In the genomic region with DNA sequence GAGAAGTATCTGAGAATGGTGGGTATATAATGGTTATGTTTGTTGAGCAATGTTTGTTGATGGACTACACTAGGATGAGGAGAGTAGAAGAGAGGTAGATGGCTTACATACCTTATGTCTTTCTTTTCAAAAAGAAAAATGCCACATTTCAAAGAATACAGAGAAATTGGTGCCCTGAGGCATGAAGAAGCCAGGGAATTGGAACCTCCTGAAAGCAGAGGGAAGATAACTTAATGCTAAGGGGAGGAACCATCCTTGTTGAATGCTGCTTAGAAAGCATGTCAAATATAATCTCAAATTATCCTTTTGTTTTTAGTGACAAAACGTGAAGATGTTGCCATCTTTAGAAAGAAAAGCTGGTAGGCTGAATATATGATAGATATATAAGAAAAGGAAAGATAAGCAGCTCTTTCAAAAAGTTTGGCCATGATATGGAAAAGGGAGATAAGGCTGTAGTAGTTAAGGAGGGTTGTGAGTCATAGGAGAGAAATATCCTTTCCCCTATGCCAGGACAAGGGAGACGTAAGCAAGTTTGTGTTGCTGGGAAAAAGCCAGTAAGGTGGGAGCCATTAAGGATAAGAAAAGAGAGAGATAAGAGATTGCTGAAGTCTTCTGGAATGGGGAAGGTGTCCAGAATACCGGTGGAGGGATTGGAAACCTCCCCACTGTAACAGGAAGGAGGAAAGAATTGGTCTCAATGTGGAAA, we compare ENCODE assay signal across 24 cellular contexts.
DNase-seq lines count a peak whose midpoint lies in the region; ATAC-seq and TF ChIP-seq lines count a peak whose summit lies in the region.
"Had no signal": no experiment of that assay in that cellular context is flagged by ENCODE, and none has a peak within 500 bp of the region (broad histone marks: within the 10 kb centered on the region; RNA-seq: fewer than 3 reads in every experiment).

No MANE protein-coding gene starts in this region.

- no peak for TF ChIP-seq CTCF in astrocyte of the spinal cord (IDR thresholded peaks at IDR 0.05; ENCODE audit: low read depth, low read length)
- TF ChIP-seq CTCF in fibroblast of the aortic adventitia (IDR thresholded peaks at IDR 0.05; ENCODE audit: insufficient read depth, low read length): no peak
- no peak for TF ChIP-seq CTCF in omental fat pad (IDR thresholded peaks at IDR 0.05)

- H3K27ac Mint-ChIP-seq in activated T-cell treated with anti-CD3 and anti-CD28 coated beads, Interleukin-2, amount 50 U/mL, for 72 hours: no peak overlapping the region
- H3K27ac Mint-ChIP-seq: brain; CD8-positive, alpha-beta T cell; mesothelial cell of epicardium; stimulated activated naive CD8-positive, alpha-beta T cell treated with anti-CD3 and anti-CD28 coated beads, Interleukin-15, amount 100 ng/mL, for 72 hours; T-helper 17 cell had no signal

- ATAC-seq in omental fat pad (ENCODE audit: low FRiP score): peak; percentile 85
- ATAC-seq in activated T-cell treated with anti-CD3 and anti-CD28 coated beads, Interleukin-2, amount 50 U/mL, for 72 hours (replicated peaks in 1 of 2): no peak
- ATAC-seq: activated CD4-positive, CD25-positive, alpha-beta regulatory T cell treated with anti-CD3 and anti-CD28 coated beads, Interleukin-2, amount 50 U/mL, for 24 hours; CD8-positive, alpha-beta T cell; right lobe of liver; stimulated activated naive CD8-positive, alpha-beta T cell treated with anti-CD3 and anti-CD28 coated beads, Interleukin-15, amount 100 ng/mL, for 72 hours; T-helper 17 cell had no signal

- no peaks in the 10 kb centered on the region for H3K36me3 Mint-ChIP-seq in activated T-cell treated with anti-CD3 and anti-CD28 coated beads, Interleukin-2, amount 50 U/mL, for 72 hours (ENCODE audit: insufficient read depth in 2 of 2)
- H3K36me3 Mint-ChIP-seq: brain; CD8-positive, alpha-beta T cell; mesothelial cell of epicardium had no signal

- H3K4me3 Mint-ChIP-seq in activated T-cell treated with anti-CD3 and anti-CD28 coated beads, Interleukin-2, amount 50 U/mL, for 72 hours: no peak overlapping the region
- H3K4me3 Mint-ChIP-seq: brain; CD8-positive, alpha-beta T cell; mesothelial cell of epicardium; stimulated activated naive CD8-positive, alpha-beta T cell treated with anti-CD3 and anti-CD28 coated beads, Interleukin-15, amount 100 ng/mL, for 72 hours; T-helper 17 cell had no signal

- H3K27ac ChIP-seq in substantia nigra (ENCODE audit: low read depth, low read length, poor library complexity, severe bottlenecking): no peak overlapping the region
- H3K27ac ChIP-seq: KMS-11, left ventricle myocardium inferior, PC-9, right lobe of liver, vagina had no signal

- in situ Hi-C loops in astrocyte of the spinal cord (cut with HindIII; ENCODE audit: low sequenced_read_pairs): no loop called here

- no peak overlapping the region for H3K4me3 ChIP-seq in astrocyte of the spinal cord (ENCODE audit: low read depth, low read length)
- no peak overlapping the region for H3K4me3 ChIP-seq in fibroblast of the aortic adventitia (ENCODE audit: low read depth, low read length)
- H3K4me3 ChIP-seq: left ventricle myocardium inferior, PC-9, right lobe of liver, vagina had no signal

- H3K4me1 Mint-ChIP-seq in activated T-cell treated with anti-CD3 and anti-CD28 coated beads, Interleukin-2, amount 50 U/mL, for 72 hours (ENCODE audit: low read depth): no peaks in the 10 kb centered on the region
- H3K4me1 Mint-ChIP-seq: brain; stimulated activated naive CD8-positive, alpha-beta T cell treated with anti-CD3 and anti-CD28 coated beads, Interleukin-15, amount 100 ng/mL, for 72 hours; T-helper 17 cell had no signal

- H3K27me3 Mint-ChIP-seq in activated T-cell treated with anti-CD3 and anti-CD28 coated beads, Interleukin-2, amount 50 U/mL, for 72 hours (ENCODE audit: low read depth): no peaks in the 10 kb centered on the region
- H3K27me3 Mint-ChIP-seq: brain had no signal

- H3K9me3 Mint-ChIP-seq in activated T-cell treated with anti-CD3 and anti-CD28 coated beads, Interleukin-2, amount 50 U/mL, for 72 hours: no peaks in the 10 kb centered on the region
- H3K9me3 Mint-ChIP-seq: brain; CD8-positive, alpha-beta T cell; mesothelial cell of epicardium; stimulated activated naive CD8-positive, alpha-beta T cell treated with anti-CD3 and anti-CD28 coated beads, Interleukin-15, amount 100 ng/mL, for 72 hours had no signal

- DNase-seq in ELR (ENCODE audit: low read depth) (peak; percentile 8), astrocyte of the spinal cord (ENCODE audit: low read depth, low spot score) (peak; percentile 8), fibroblast of the aortic adventitia (ENCODE audit: low read depth) (peak; percentile 83), omental fat pad (ENCODE audit: low spot score) (no peak), substantia nigra (lab: John Stamatoyannopoulos, UW) (no peak), NCI-H446 (lab: John Stamatoyannopoulos, UW) (no peak), NCI-H82 (lab: John Stamatoyannopoulos, UW) (no peak)
- no peak for DNase-seq in activated T-cell treated with anti-CD3 and anti-CD28 coated beads, Interleukin-2, amount 50 U/mL, for 72 hours
- DNase-seq: activated CD4-positive, alpha-beta T cell treated with anti-CD3 and anti-CD28 coated beads, Interleukin-2, amount 50 U/mL, for 4 hours; activated naive CD4-positive, alpha-beta T cell treated with Interleukin-2 at 50 U/mL for 16 hours; CD8-positive, alpha-beta T cell; DMS153; GDM1; left ventricle myocardium inferior; PC-9; right lobe of liver; stimulated activated CD8-positive, alpha-beta memory T cell treated with anti-CD3 and anti-CD28 coated beads, Interleukin-4, amount 100 ng/mL, for 48 hours; stimulated activated naive CD8-positive, alpha-beta T cell treated with anti-CD3 and anti-CD28 coated beads, Interleukin-15, amount 100 ng/mL, for 72 hours; T-helper 17 cell had no signal

Comparison
In these comparisons a context has a peak if more than half of its experiments do, and no peak if none do; other contexts are left out.
1. DNase-seq: peak in ELR (single experiment), astrocyte of the spinal cord (single experiment) and fibroblast of the aortic adventitia (single experiment); none in omental fat pad (single experiment), substantia nigra (0 of 49), NCI-H446 (0 of 2), activated T-cell treated with anti-CD3 and anti-CD28 coated beads, Interleukin-2, amount 50 U/mL, for 72 hours (0 of 2) and NCI-H82 (single experiment).